In genomic region chr1:230753586-230754251, GRCh38 we compare ENCODE assay signal across 9 cellular contexts. TPM values are rescaled to one million over a fixed set of nuclear protein-coding genes. Genes with fewer than 3 reads are reported as not detected.
DNase-seq lines count a peak whose midpoint lies in the region; ATAC-seq and TF ChIP-seq lines count a peak whose summit lies in the region.
"Had no signal": no experiment of that assay in that cellular context is flagged by ENCODE, and none has a peak within 500 bp of the region (broad histone marks: within the 10 kb centered on the region; RNA-seq: fewer than 3 reads in every experiment).

No MANE protein-coding gene starts in this region.

- H3K56ac ChIP-seq in mesendoderm (ENCODE audit: low read length): peak overlapping the region; percentile 88

- DNase-seq in activated naive CD4-positive, alpha-beta T cell treated with anti-CD3 and anti-CD28 coated beads for 36 hours: peak; percentile 40
- DNase-seq in activated naive CD4-positive, alpha-beta T cell treated with anti-CD3 and anti-CD28 coated beads, Interleukin-2, amount 10 ng/mL, durations not matched to agents 7 days and 5 days: no peak
- peak; percentile 73 for DNase-seq in NCI-H748 treated with DMSO at 0.1 percent for 48 hours (lab: John Stamatoyannopoulos, UW)
- peak; percentile 97 for DNase-seq in mesendoderm
- DNase-seq in upper lobe of right lung: peak; percentile 82
- no peak for DNase-seq in activated CD8-positive, alpha-beta memory T cell treated with anti-CD3 and anti-CD28 coated beads for 24 hours
- DNase-seq in foreskin melanocyte: no peak

- no peaks in the 10 kb centered on the region for H3K36me3 Mint-ChIP-seq in activated naive CD4-positive, alpha-beta T cell treated with anti-CD3 and anti-CD28 coated beads for 36 hours (ENCODE audit: low read depth)
- H3K36me3 Mint-ChIP-seq in activated naive CD4-positive, alpha-beta T cell treated with anti-CD3 and anti-CD28 coated beads, Interleukin-2, amount 10 ng/mL, durations not matched to agents 7 days and 5 days: no peaks in the 10 kb centered on the region

- no peaks in the 10 kb centered on the region for H3K27me3 Mint-ChIP-seq in activated naive CD4-positive, alpha-beta T cell treated with anti-CD3 and anti-CD28 coated beads for 36 hours (ENCODE audit: low read depth)
- H3K27me3 Mint-ChIP-seq in activated naive CD4-positive, alpha-beta T cell treated with anti-CD3 and anti-CD28 coated beads, Interleukin-2, amount 10 ng/mL, durations not matched to agents 7 days and 5 days: peaks cover 3% of the 10 kb centered on the region

- H2BK5ac ChIP-seq in mesendoderm (ENCODE audit: low read length): peak overlapping the region; percentile 69

- no peak overlapping the region for H4K5ac ChIP-seq in mesendoderm (ENCODE audit: low read length)

- H3K27ac ChIP-seq in cingulate gyrus (ENCODE audit: low read depth, low read length) (peak overlapping the region; percentile 98), mesendoderm (ENCODE audit: low read depth, low read length) (peak overlapping the region; percentile 83), upper lobe of right lung (peak overlapping the region; percentile 24)

- H3K9me3 ChIP-seq in upper lobe of right lung: no peaks in the 10 kb centered on the region

- H3K36me3 ChIP-seq in mesendoderm (ENCODE audit: control insufficient read depth, insufficient read depth, low read length) (no peaks in the 10 kb centered on the region), upper lobe of right lung (no peaks in the 10 kb centered on the region)

- H3K4me1 ChIP-seq in mesendoderm (ENCODE audit: control insufficient read depth, low read depth, low read length) (peaks cover 15% of the 10 kb centered on the region), upper lobe of right lung (peaks cover 13% of the 10 kb centered on the region)

- H3K9me3 Mint-ChIP-seq in activated naive CD4-positive, alpha-beta T cell treated with anti-CD3 and anti-CD28 coated beads for 36 hours: no peaks in the 10 kb centered on the region
- H3K9me3 Mint-ChIP-seq in activated naive CD4-positive, alpha-beta T cell treated with anti-CD3 and anti-CD28 coated beads, Interleukin-2, amount 10 ng/mL, durations not matched to agents 7 days and 5 days: no peaks in the 10 kb centered on the region

- peak overlapping the region; percentile 6 for H3K4me3 Mint-ChIP-seq in activated naive CD4-positive, alpha-beta T cell treated with anti-CD3 and anti-CD28 coated beads for 36 hours
- no peak overlapping the region for H3K4me3 Mint-ChIP-seq in activated naive CD4-positive, alpha-beta T cell treated with anti-CD3 and anti-CD28 coated beads, Interleukin-2, amount 10 ng/mL, durations not matched to agents 7 days and 5 days

- H2BK15ac ChIP-seq in mesendoderm (replicated peaks; ENCODE audit: low read depth): no peak overlapping the region

- peak overlapping the region; percentile 75 for H3K4ac ChIP-seq in mesendoderm (ENCODE audit: low read depth, low read length)

- CTCF ChIA-PET in activated naive CD4-positive, alpha-beta T cell treated with anti-CD3 and anti-CD28 coated beads for 36 hours (lab: Charles Lee): no interaction called here
- CTCF ChIA-PET in activated naive CD4-positive, alpha-beta T cell treated with anti-CD3 and anti-CD28 coated beads, Interleukin-2, amount 10 ng/mL, durations not matched to agents 7 days and 5 days (lab: Charles Lee): no interaction called here

- no peak overlapping the region for H3K23ac ChIP-seq in mesendoderm (ENCODE audit: low read length)

- no peak overlapping the region for H2AK5ac ChIP-seq in mesendoderm (ENCODE audit: low read length)

- intact Hi-C loops in activated naive CD4-positive, alpha-beta T cell treated with anti-CD3 and anti-CD28 coated beads for 36 hours (cut with micrococcal nuclease): no loop called here
- intact Hi-C loops in upper lobe of right lung (cut with DNase I): no loop called here

- peak overlapping the region; percentile 69 for H3K4me2 ChIP-seq in mesendoderm (ENCODE audit: low read length)

- H3K4me1 Mint-ChIP-seq in activated naive CD4-positive, alpha-beta T cell treated with anti-CD3 and anti-CD28 coated beads for 36 hours (ENCODE audit: low read depth): no peaks in the 10 kb centered on the region
- no peaks in the 10 kb centered on the region for H3K4me1 Mint-ChIP-seq in activated naive CD4-positive, alpha-beta T cell treated with anti-CD3 and anti-CD28 coated beads, Interleukin-2, amount 10 ng/mL, durations not matched to agents 7 days and 5 days

- H3K27ac Mint-ChIP-seq in activated naive CD4-positive, alpha-beta T cell treated with anti-CD3 and anti-CD28 coated beads for 36 hours: no peak overlapping the region
- no peak overlapping the region for H3K27ac Mint-ChIP-seq in activated naive CD4-positive, alpha-beta T cell treated with anti-CD3 and anti-CD28 coated beads, Interleukin-2, amount 10 ng/mL, durations not matched to agents 7 days and 5 days

- H3K27me3 ChIP-seq in mesendoderm (ENCODE audit: insufficient read depth, low read length, poor library complexity) (no peaks in the 10 kb centered on the region), upper lobe of right lung (no peaks in the 10 kb centered on the region)

- H3K4me3 ChIP-seq in mesendoderm (ENCODE audit: low read length) (no peak overlapping the region), upper lobe of right lung (no peak overlapping the region)

- peak; percentile 67 for ATAC-seq in upper lobe of right lung

- H3K18ac ChIP-seq in mesendoderm (ENCODE audit: low read length): peak overlapping the region; percentile 24

- H3K9ac ChIP-seq in mesendoderm (ENCODE audit: low read length): peak overlapping the region; percentile 70

- H2BK120ac ChIP-seq in mesendoderm (ENCODE audit: low read depth, low read length): no peak overlapping the region

- H3K79me2 ChIP-seq in mesendoderm (ENCODE audit: control insufficient read depth, insufficient read depth, low read length): no peaks in the 10 kb centered on the region

- no peak for TF ChIP-seq CTCF in upper lobe of right lung (IDR thresholded peaks at IDR 0.05)

- WGBS in mesendoderm (ENCODE audit: extremely low coverage, insufficient coverage, low lambda C conversion rate): no CpG with 5 or more reads among the region's 24 CpGs

- peak overlapping the region; percentile 30 for H4K8ac ChIP-seq in mesendoderm (ENCODE audit: low read depth, low read length)

- no peaks in the 10 kb centered on the region for H3K79me1 ChIP-seq in mesendoderm (ENCODE audit: low read length)

RNA-seq across cellular contexts. Expression of gene CAPN9, which starts 6.5 kb away (rescaled TPM):
- total RNA-seq in activated naive CD4-positive, alpha-beta T cell treated with anti-CD3 and anti-CD28 coated beads for 36 hours: not detected
- 0.32 TPM for polyA plus RNA-seq in mesendoderm (2013, experiment 1 of 2)
- polyA plus RNA-seq in mesendoderm (2013, experiment 2 of 2): 0.22 TPM
- total RNA-seq in upper lobe of right lung: 21.8 TPM
- total RNA-seq: activated CD8-positive, alpha-beta memory T cell treated with anti-CD3 and anti-CD28 coated beads for 36 hours had no signal

RNA-seq across cellular contexts. Expression of gene AGT, which starts 39.8 kb away (rescaled TPM):
- total RNA-seq in activated naive CD4-positive, alpha-beta T cell treated with anti-CD3 and anti-CD28 coated beads for 36 hours: not detected
- polyA plus RNA-seq in mesendoderm (2013, experiment 1 of 2): 0.01 TPM
- 0.03 TPM for polyA plus RNA-seq in mesendoderm (2013, experiment 2 of 2)
- total RNA-seq in upper lobe of right lung: 1.8 TPM
- total RNA-seq: activated CD8-positive, alpha-beta memory T cell treated with anti-CD3 and anti-CD28 coated beads for 36 hours had no signal

Comparison
In these comparisons a context has a peak if more than half of its experiments do, and no peak if none do; other contexts are left out.
1. DNase-seq: peak in activated naive CD4-positive, alpha-beta T cell treated with anti-CD3 and anti-CD28 coated beads for 36 hours (single experiment), NCI-H748 treated with DMSO at 0.1 percent for 48 hours (single experiment), mesendoderm (single experiment) and upper lobe of right lung (single experiment); none in activated naive CD4-positive, alpha-beta T cell treated with anti-CD3 and anti-CD28 coated beads, Interleukin-2, amount 10 ng/mL, durations not matched to agents 7 days and 5 days (single experiment), activated CD8-positive, alpha-beta memory T cell treated with anti-CD3 and anti-CD28 coated beads for 24 hours (single experiment) and foreskin melanocyte (single experiment).
2. H3K27ac ChIP-seq: peak in every context shown above with its lines; median percentile 98 in cingulate gyrus; 83 in mesendoderm; 24 in upper lobe of right lung.
3. RNA of gene CAPN9, which starts 6.5 kb away (total RNA-seq): 21.8 TPM in upper lobe of right lung (single experiment); not detected in activated naive CD4-positive, alpha-beta T cell treated with anti-CD3 and anti-CD28 coated beads for 36 hours; every median in the first group is over 10 times any median in the second.